In the genomic region with DNA sequence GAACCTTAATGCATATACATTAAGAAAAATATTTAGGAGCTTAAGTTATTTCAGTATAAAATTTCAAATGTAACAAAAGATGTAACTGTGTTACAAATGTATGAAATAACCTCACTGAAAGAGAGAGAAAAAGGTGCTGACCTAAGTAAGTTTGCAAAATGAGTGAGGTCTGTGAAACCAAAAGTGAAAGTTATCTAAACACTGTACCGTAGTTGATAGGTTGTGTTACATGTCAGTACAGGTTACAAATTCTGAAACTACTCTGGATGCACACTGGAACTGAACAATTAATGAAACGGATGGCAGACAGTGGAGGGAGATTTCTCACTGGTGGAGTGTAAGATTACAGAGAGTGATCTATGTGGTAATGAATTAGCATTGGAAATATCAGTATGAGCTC, we compare ENCODE assay signal across 1 cellular context.
TF ChIP-seq lines count a peak whose summit lies in the region.

No MANE protein-coding gene starts in this region.

TF ChIP-seq in GM12878, 131 proteins besides CTCF, POLR2A, EP300 and RAD21 (continued from another document):
- 0 out of 2 replicates have a peak, but pooled peaks have one; percentile 7 for TF ChIP-seq NR2C1 (IDR thresholded peaks at IDR 0.05)
- no peak for TF ChIP-seq SREBF1 (IDR thresholded peaks at IDR 0.05; ENCODE audit: low read length)
- peak; percentile 89 for TF ChIP-seq PKNOX1 (IDR thresholded peaks at IDR 0.05)
- TF ChIP-seq ATF7 (IDR thresholded peaks at IDR 0.05; ENCODE audit: low read depth), result peak; percentile 59; the same call in 1 of the 2 replicates
- TF ChIP-seq, protein P1, sequence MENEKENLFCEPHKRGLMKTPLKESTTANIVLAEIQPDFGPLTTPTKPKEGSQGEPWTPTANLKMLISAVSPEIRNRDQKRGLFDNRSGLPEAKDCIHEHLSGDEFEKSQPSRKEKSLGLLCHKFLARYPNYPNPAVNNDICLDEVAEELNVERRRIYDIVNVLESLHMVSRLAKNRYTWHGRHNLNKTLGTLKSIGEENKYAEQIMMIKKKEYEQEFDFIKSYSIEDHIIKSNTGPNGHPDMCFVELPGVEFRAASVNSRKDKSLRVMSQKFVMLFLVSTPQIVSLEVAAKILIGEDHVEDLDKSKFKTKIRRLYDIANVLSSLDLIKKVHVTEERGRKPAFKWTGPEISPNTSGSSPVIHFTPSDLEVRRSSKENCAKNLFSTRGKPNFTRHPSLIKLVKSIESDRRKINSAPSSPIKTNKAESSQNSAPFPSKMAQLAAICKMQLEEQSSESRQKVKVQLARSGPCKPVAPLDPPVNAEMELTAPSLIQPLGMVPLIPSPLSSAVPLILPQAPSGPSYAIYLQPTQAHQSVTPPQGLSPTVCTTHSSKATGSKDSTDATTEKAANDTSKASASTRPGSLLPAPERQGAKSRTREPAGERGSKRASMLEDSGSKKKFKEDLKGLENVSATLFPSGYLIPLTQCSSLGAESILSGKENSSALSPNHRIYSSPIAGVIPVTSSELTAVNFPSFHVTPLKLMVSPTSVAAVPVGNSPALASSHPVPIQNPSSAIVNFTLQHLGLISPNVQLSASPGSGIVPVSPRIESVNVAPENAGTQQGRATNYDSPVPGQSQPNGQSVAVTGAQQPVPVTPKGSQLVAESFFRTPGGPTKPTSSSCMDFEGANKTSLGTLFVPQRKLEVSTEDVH (IDR thresholded peaks at IDR 0.05; ENCODE audit: low read depth, partially characterized antibody), result no peak
- TF ChIP-seq, protein P2, sequence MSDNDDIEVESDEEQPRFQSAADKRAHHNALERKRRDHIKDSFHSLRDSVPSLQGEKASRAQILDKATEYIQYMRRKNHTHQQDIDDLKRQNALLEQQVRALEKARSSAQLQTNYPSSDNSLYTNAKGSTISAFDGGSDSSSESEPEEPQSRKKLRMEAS (IDR thresholded peaks at IDR 0.05; ENCODE audit: low read depth, low read length), result no peak
- no peak for TF ChIP-seq CBX3 (IDR thresholded peaks at IDR 0.05; ENCODE audit: borderline replicate concordance, low read depth)
- peak; percentile 43; the same call in 1 of the 2 replicates for TF ChIP-seq MTA2 (IDR thresholded peaks at IDR 0.05; ENCODE audit: low read depth)
